Comparison of ENCODE assay signal across 1 cellular context in genomic region chr6:133571681-133572080, GRCh38.
TF ChIP-seq lines count a peak whose summit lies in the region.

No MANE protein-coding gene starts in this region.

TF ChIP-seq in GM23338, 12 proteins besides CTCF, POLR2A, EP300 and RAD21 (continued from another document):
- TF ChIP-seq, protein P1, sequence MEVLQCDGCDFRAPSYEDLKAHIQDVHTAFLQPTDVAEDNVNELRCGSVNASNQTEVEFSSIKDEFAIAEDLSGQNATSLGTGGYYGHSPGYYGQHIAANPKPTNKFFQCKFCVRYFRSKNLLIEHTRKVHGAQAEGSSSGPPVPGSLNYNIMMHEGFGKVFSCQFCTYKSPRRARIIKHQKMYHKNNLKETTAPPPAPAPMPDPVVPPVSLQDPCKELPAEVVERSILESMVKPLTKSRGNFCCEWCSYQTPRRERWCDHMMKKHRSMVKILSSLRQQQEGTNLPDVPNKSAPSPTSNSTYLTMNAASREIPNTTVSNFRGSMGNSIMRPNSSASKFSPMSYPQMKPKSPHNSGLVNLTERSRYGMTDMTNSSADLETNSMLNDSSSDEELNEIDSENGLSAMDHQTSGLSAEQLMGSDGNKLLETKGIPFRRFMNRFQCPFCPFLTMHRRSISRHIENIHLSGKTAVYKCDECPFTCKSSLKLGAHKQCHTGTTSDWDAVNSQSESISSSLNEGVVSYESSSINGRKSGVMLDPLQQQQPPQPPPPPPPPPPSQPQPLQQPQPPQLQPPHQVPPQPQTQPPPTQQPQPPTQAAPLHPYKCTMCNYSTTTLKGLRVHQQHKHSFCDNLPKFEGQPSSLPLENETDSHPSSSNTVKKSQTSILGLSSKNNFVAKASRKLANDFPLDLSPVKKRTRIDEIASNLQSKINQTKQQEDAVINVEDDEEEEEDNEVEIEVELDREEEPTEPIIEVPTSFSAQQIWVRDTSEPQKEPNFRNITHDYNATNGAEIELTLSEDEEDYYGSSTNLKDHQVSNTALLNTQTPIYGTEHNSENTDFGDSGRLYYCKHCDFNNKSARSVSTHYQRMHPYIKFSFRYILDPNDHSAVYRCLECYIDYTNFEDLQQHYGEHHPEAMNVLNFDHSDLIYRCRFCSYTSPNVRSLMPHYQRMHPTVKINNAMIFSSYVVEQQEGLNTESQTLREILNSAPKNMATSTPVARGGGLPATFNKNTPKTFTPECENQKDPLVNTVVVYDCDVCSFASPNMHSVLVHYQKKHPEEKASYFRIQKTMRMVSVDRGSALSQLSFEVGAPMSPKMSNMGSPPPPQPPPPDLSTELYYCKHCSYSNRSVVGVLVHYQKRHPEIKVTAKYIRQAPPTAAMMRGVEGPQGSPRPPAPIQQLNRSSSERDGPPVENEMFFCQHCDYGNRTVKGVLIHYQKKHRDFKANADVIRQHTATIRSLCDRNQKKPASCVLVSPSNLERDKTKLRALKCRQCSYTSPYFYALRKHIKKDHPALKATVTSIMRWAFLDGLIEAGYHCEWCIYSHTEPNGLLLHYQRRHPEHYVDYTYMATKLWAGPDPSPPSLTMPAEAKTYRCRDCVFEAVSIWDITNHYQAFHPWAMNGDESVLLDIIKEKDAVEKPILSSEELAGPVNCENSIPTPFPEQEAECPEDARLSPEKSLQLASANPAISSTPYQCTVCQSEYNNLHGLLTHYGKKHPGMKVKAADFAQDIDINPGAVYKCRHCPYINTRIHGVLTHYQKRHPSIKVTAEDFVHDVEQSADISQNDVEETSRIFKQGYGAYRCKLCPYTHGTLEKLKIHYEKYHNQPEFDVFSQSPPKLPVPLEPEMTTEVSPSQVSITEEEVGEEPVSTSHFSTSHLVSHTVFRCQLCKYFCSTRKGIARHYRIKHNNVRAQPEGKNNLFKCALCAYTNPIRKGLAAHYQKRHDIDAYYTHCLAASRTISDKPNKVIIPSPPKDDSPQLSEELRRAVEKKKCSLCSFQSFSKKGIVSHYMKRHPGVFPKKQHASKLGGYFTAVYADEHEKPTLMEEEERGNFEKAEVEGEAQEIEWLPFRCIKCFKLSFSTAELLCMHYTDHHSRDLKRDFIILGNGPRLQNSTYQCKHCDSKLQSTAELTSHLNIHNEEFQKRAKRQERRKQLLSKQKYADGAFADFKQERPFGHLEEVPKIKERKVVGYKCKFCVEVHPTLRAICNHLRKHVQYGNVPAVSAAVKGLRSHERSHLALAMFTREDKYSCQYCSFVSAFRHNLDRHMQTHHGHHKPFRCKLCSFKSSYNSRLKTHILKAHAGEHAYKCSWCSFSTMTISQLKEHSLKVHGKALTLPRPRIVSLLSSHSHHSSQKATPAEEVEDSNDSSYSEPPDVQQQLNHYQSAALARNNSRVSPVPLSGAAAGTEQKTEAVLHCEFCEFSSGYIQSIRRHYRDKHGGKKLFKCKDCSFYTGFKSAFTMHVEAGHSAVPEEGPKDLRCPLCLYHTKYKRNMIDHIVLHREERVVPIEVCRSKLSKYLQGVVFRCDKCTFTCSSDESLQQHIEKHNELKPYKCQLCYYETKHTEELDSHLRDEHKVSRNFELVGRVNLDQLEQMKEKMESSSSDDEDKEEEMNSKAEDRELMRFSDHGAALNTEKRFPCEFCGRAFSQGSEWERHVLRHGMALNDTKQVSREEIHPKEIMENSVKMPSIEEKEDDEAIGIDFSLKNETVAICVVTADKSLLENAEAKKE (CRISPR knock-in tag; IDR thresholded peaks at IDR 0.05): no peak
- TF ChIP-seq ZNF331 (CRISPR knock-in tag; IDR thresholded peaks at IDR 0.05; ENCODE audit: low read depth) (no peak), STAT1 (IDR thresholded peaks at IDR 0.05; ENCODE audit: unreplicated experiment) (no peak)
